ENCODE assay signal across 25 cellular contexts in genomic region chr4:61425315-61425714, GRCh38.
"Had no signal": no experiment of that assay in that cellular context is flagged by ENCODE, and none has a peak within 500 bp of the region (broad histone marks: within the 10 kb centered on the region; RNA-seq: fewer than 3 reads in every experiment).

No MANE protein-coding gene starts in this region.

- H3K9me3 ChIP-seq: colonic mucosa, pancreas, prostate gland, right lobe of liver, suprapubic skin, thyroid gland, upper lobe of left lung, uterus had no signal

- H3K27me3 Mint-ChIP-seq: naive B cell had no signal

- H3K4me1 Mint-ChIP-seq: naive B cell; nephron; stimulated activated effector memory CD8-positive, alpha-beta T cell treated with anti-CD3 and anti-CD28 coated beads, Interleukin-12 subunit alpha, Interleukin-12 subunit beta, amount 100 ng/mL, for 72 hours had no signal

- H3K79me2 ChIP-seq: hepatocyte had no signal

- H3K4me2 ChIP-seq: hepatocyte had no signal

- H3K4me3 ChIP-seq: colonic mucosa, hepatocyte, lung, pancreas, prostate gland, right lobe of liver, suprapubic skin, thyroid gland, upper lobe of left lung, uterus had no signal

- H3K36me3 Mint-ChIP-seq: naive B cell; stimulated activated effector memory CD8-positive, alpha-beta T cell treated with anti-CD3 and anti-CD28 coated beads, Interleukin-12 subunit alpha, Interleukin-12 subunit beta, amount 100 ng/mL, for 72 hours had no signal

- H3K27me3 ChIP-seq: colonic mucosa, hepatocyte, pancreas, right lobe of liver, suprapubic skin, thyroid gland, upper lobe of left lung, uterus had no signal

- H3K27ac ChIP-seq: colonic mucosa, hepatocyte, pancreas, prostate gland, right lobe of liver, suprapubic skin, thyroid gland, upper lobe of left lung, uterus had no signal

- ATAC-seq: left colon; left ventricle myocardium superior; pancreas; right lobe of liver; stimulated activated effector memory CD8-positive, alpha-beta T cell treated with anti-CD3 and anti-CD28 coated beads, Interleukin-12 subunit alpha, Interleukin-12 subunit beta, amount 100 ng/mL, for 72 hours; stimulated activated naive CD8-positive, alpha-beta T cell treated with anti-CD3 and anti-CD28 coated beads, Interleukin-15, Interleukin-2, amounts not matched to agents 100 U/mL and 50 U/mL, for 24 hours had no signal

- H3K4me3 Mint-ChIP-seq: naive B cell; nephron; stimulated activated effector memory CD8-positive, alpha-beta T cell treated with anti-CD3 and anti-CD28 coated beads, Interleukin-12 subunit alpha, Interleukin-12 subunit beta, amount 100 ng/mL, for 72 hours had no signal

- H3K4me1 ChIP-seq: colonic mucosa, pancreas, prostate gland, right lobe of liver, suprapubic skin, thyroid gland, upper lobe of left lung, uterus had no signal

- DNase-seq: colonic mucosa; dermis blood vessel endothelial cell; effector CD8-positive, alpha-beta T cell; foreskin melanocyte; head of caudate nucleus; left colon; left ventricle myocardium superior; mesendoderm; naive B cell; occipital lobe; pancreas; retina; right lobe of liver; stimulated activated CD4-positive, alpha-beta T cell treated with anti-CD3 and anti-CD28 coated beads, Interleukin-4, amount 100 ng/mL, for 1 hour; stimulated activated CD8-positive, alpha-beta memory T cell treated with anti-CD3 and anti-CD28 coated beads, Interleukin-4, amount 100 ng/mL, for 48 hours; stimulated activated naive CD8-positive, alpha-beta T cell treated with anti-CD3 and anti-CD28 coated beads, Interleukin-15, Interleukin-2, amounts not matched to agents 100 U/mL and 50 U/mL, for 24 hours; thyroid gland; upper lobe of left lung; uterus had no signal

- H2AFZ ChIP-seq: hepatocyte had no signal

- H3K27ac Mint-ChIP-seq: naive B cell; nephron; stimulated activated effector memory CD8-positive, alpha-beta T cell treated with anti-CD3 and anti-CD28 coated beads, Interleukin-12 subunit alpha, Interleukin-12 subunit beta, amount 100 ng/mL, for 72 hours had no signal

- H3K36me3 ChIP-seq: colonic mucosa, pancreas, prostate gland, right lobe of liver, suprapubic skin, thyroid gland, upper lobe of left lung, uterus had no signal
